1 cellular context compared by ENCODE assay signal in genomic region chr19:1018393-1018792, GRCh38.
TF ChIP-seq lines count a peak whose summit lies in the region.

No MANE protein-coding gene starts in this region.

TF ChIP-seq in K562, 482 proteins besides CTCF, POLR2A, EP300 and RAD21 (continued from another document):
- no peak for TF ChIP-seq CEBPZ (IDR thresholded peaks at IDR 0.05; ENCODE audit: borderline replicate concordance, low read depth, low read length)
- no peak for TF ChIP-seq SRSF9 (IDR thresholded peaks at IDR 0.05; ENCODE audit: borderline replicate concordance, low read depth, low read length)
- no peak for TF ChIP-seq NR2C1 (IDR thresholded peaks at IDR 0.05)
- no peak for TF ChIP-seq NR2C1 (tag; IDR thresholded peaks at IDR 0.05)
- peak; percentile 92 for TF ChIP-seq CBFA2T3 (IDR thresholded peaks at IDR 0.05)
- no peak for TF ChIP-seq ZNF239 (CRISPR knock-in tag; IDR thresholded peaks at IDR 0.05)
- no peak for TF ChIP-seq MLX (CRISPR knock-in tag; conservative IDR thresholded peaks at IDR 0.05)
- TF ChIP-seq ZNF124 (CRISPR knock-in tag; IDR thresholded peaks at IDR 0.05): no peak
- TF ChIP-seq NBN (IDR thresholded peaks at IDR 0.05; ENCODE audit: low read depth): no peak
- no peak for TF ChIP-seq ZEB2 (IDR thresholded peaks at IDR 0.05)
- peak; percentile 43 to 95; a peak in 3 of 4 replicates for TF ChIP-seq HDAC1 (IDR thresholded peaks at IDR 0.05)
- no peak for TF ChIP-seq ZNF57 (CRISPR knock-in tag; IDR thresholded peaks at IDR 0.05)
- no peak for TF ChIP-seq PHF21A (IDR thresholded peaks at IDR 0.05; ENCODE audit: borderline replicate concordance, low read depth)
- no peak for TF ChIP-seq MYNN (IDR thresholded peaks at IDR 0.05)
- no peak for TF ChIP-seq MYNN (CRISPR knock-in tag; IDR thresholded peaks at IDR 0.05)
- TF ChIP-seq TSC22D4 (tag; IDR thresholded peaks at IDR 0.05): no peak
- no peak for TF ChIP-seq TCF7L2 (IDR thresholded peaks at IDR 0.05; ENCODE audit: low read depth, low read length)
- peak; percentile 9; the same call in 1 of the 2 replicates for TF ChIP-seq MXI1 (IDR thresholded peaks at IDR 0.05; ENCODE audit: low read depth, low read length)
- no peak for TF ChIP-seq NFE2L1 (tag; IDR thresholded peaks at IDR 0.05; ENCODE audit: borderline replicate concordance, low read depth)
- TF ChIP-seq ZNF778 (CRISPR knock-in tag; IDR thresholded peaks at IDR 0.05): no peak
- no peak for TF ChIP-seq L3MBTL2 (IDR thresholded peaks at IDR 0.05)
- no peak for TF ChIP-seq IRF2 (CRISPR knock-in tag; IDR thresholded peaks at IDR 0.05)
- no peak for TF ChIP-seq GATA2 (CRISPR knock-in tag; IDR thresholded peaks at IDR 0.05)
- TF ChIP-seq TEAD1 (CRISPR knock-in tag; IDR thresholded peaks at IDR 0.05): no peak
- no peak for TF ChIP-seq ZFP30 (CRISPR knock-in tag; IDR thresholded peaks at IDR 0.05; ENCODE audit: borderline replicate concordance)
- no peak for TF ChIP-seq EP400 (IDR thresholded peaks at IDR 0.05)
- no peak for TF ChIP-seq ILK (tag; IDR thresholded peaks at IDR 0.05; ENCODE audit: borderline replicate concordance, low read depth)
- no peak for TF ChIP-seq ZNF592 (IDR thresholded peaks at IDR 0.05)
- TF ChIP-seq CBFA2T2 (conservative IDR thresholded peaks at IDR 0.05): peak; percentile 85
- TF ChIP-seq TBP (optimal IDR thresholded peaks at IDR 0.05; ENCODE audit: low read depth, low read length): no peak
- no peak for TF ChIP-seq KDM4B (IDR thresholded peaks at IDR 0.05; ENCODE audit: borderline replicate concordance in 2 of 2, low read depth in 1 of 2)
- 0 out of 2 replicates have a peak, but pooled peaks have one; percentile 16 for TF ChIP-seq ZNF589 (CRISPR knock-in tag; IDR thresholded peaks at IDR 0.05; ENCODE audit: low read depth)
- TF ChIP-seq ZNF253 (CRISPR knock-in tag; conservative IDR thresholded peaks at IDR 0.05): no peak
- 0 out of 2 replicates have a peak, but pooled peaks have one; percentile 26 for TF ChIP-seq CXXC5 (CRISPR knock-in tag; IDR thresholded peaks at IDR 0.05)
- TF ChIP-seq RBM25 (IDR thresholded peaks at IDR 0.05; ENCODE audit: low read depth, low read length, severe bottlenecking): no peak
- peak; percentile 85 for TF ChIP-seq TEAD4 (IDR thresholded peaks at IDR 0.05; ENCODE audit: low read length)
- no peak for TF ChIP-seq TEAD4 (CRISPR knock-in tag; IDR thresholded peaks at IDR 0.05; ENCODE audit: borderline replicate concordance)
- no peak for TF ChIP-seq ZNF561 (CRISPR knock-in tag; conservative IDR thresholded peaks at IDR 0.05)
